ENCODE assay signal across 16 cellular contexts in the genomic region with DNA sequence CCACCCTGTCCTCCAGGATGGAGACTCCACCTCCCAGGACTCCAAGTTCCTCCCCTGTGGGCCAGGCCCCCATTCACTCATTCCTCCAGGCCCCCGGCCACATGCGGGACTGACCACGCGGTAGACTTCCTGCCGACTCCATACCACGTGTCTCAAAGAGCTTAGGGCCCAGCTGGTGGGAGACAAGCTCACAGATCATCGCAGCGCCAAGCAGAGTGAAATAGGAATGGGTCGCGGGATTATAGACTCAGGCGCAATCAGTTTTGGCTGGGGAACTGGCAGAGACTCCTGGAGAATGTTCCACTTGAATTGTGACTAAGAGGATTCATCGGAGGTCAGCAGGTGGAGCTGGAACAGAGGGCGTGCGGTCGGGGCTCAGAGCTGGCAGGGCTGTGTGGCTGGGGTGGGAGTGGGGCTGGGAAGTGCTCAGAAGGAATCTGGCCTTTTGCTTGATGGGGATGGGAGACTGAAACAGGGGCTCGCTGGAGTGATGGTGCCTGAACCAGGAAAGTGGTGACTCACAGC.
"Had no signal": no experiment of that assay in that cellular context is flagged by ENCODE, and none has a peak within 500 bp of the region (broad histone marks: within the 10 kb centered on the region; RNA-seq: fewer than 3 reads in every experiment).

No MANE protein-coding gene starts in this region.

- ATAC-seq: left colon, natural killer cell, psoas muscle, sciatic nerve, T-cell had no signal

- DNase-seq: activated CD4-positive, alpha-beta T cell treated with anti-CD3 and anti-CD28 coated beads, Interleukin-2, amount 50 U/mL, for 1 hour; activated naive CD4-positive, alpha-beta T cell treated with anti-CD3 and anti-CD28 coated beads, Interleukin-2, amount 10 ng/mL, durations not matched to agents 7 days and 5 days; activated T-cell treated with anti-CD3 and anti-CD28 coated beads for 4 hours; amniotic stem cell; brain microvascular endothelial cell; dermis blood vessel endothelial cell; foreskin fibroblast; immature natural killer cell; left colon; natural killer cell; psoas muscle; stimulated activated CD4-positive, alpha-beta T cell treated with anti-CD3 and anti-CD28 coated beads, Interleukin-2, amount 100 ng/mL, for 24 hours; stimulated activated naive CD4-positive, alpha-beta T cell; T-cell had no signal

- H3K4me3 ChIP-seq: psoas muscle, upper lobe of left lung had no signal
